In genomic region chr10:85959239-85959638, GRCh38 we compare ENCODE assay signal across 19 cellular contexts.
DNase-seq lines count a peak whose midpoint lies in the region; TF ChIP-seq lines count a peak whose summit lies in the region.
"Had no signal": no experiment of that assay in that cellular context is flagged by ENCODE, and none has a peak within 500 bp of the region (broad histone marks: within the 10 kb centered on the region; RNA-seq: fewer than 3 reads in every experiment).

No MANE protein-coding gene starts in this region.

- H2BK120ac ChIP-seq in H9 (ENCODE audit: low read depth, low read length, poor library complexity, severe bottlenecking) = no peak overlapping the region

- no peak overlapping the region for H3K23ac ChIP-seq in H9 (ENCODE audit: insufficient read length, low read depth, low read length)

- H3K4me3 ChIP-seq in HEK293 (ENCODE audit: low read depth, low read length) (no peak overlapping the region), esophagus muscularis mucosa (no peak overlapping the region)
- H3K4me3 ChIP-seq: BLaER1 had no signal

- DNase-seq in H9 (no peak), esophagus muscularis mucosa (ENCODE audit: extremely low spot score) (peak; percentile 90), COR-L47 (lab: John Stamatoyannopoulos, UW) (no peak), endothelial cell (ENCODE audit: low spot score) (no peak)
- no peak for DNase-seq in activated T-cell treated with anti-CD3 and anti-CD28 coated beads, Interleukin-2, amount 50 U/mL, for 24 hours
- DNase-seq: 8988T; ACHN; BE2C; C1 segment of cervical spinal cord; Caco-2; Calu3; CD4-positive, alpha-beta memory T cell; CD4-positive, CD25-positive, alpha-beta regulatory T cell; CD8-positive, alpha-beta memory T cell; DMS79 treated with DMSO at 0.1 percent for 48 hours; GF-D8 had no signal

- CTCF ChIA-PET in HEK293 (lab: Yijun Ruan, JAX) = no interaction called here

- no peak overlapping the region for H4K91ac ChIP-seq in H9 (ENCODE audit: insufficient read length, low read depth, low read length)

- intact Hi-C loops in esophagus muscularis mucosa (cut with DNase I) = no loop called here

- no peak overlapping the region for H2AFZ ChIP-seq in H9 (ENCODE audit: low read length)

- no peaks in the 10 kb centered on the region for H3K9me3 ChIP-seq in H9 (ENCODE audit: control insufficient read depth, low read depth, low read length)
- H3K9me3 ChIP-seq in HEK293 (ENCODE audit: control insufficient read depth, insufficient read depth, low read depth, low read length) = no peaks in the 10 kb centered on the region
- H3K9me3 ChIP-seq in esophagus muscularis mucosa = peaks cover 0 to 9% (median 4%) of the 10 kb centered on the region in 4 donors
- H3K9me3 ChIP-seq: BE2C, Caco-2 had no signal

- H3K4me1 ChIP-seq in H9 (ENCODE audit: insufficient read depth, low read length) = no peaks in the 10 kb centered on the region
- H3K4me1 ChIP-seq in HEK293 (ENCODE audit: control insufficient read depth, insufficient read depth, low read length) = no peaks in the 10 kb centered on the region
- H3K4me1 ChIP-seq in esophagus muscularis mucosa = no peaks in the 10 kb centered on the region
- H3K4me1 ChIP-seq: BE2C, BLaER1, Caco-2 had no signal

- H3K79me1 ChIP-seq in H9 (ENCODE audit: insufficient read depth, low read depth, low read length, poor library complexity, severe bottlenecking) = no peaks in the 10 kb centered on the region

- H3K4me3 Mint-ChIP-seq in H9 (no peak overlapping the region), endothelial cell (ENCODE audit: unreplicated experiment) (no peak overlapping the region)
- H3K4me3 Mint-ChIP-seq in activated T-cell treated with anti-CD3 and anti-CD28 coated beads, Interleukin-2, amount 50 U/mL, for 24 hours = no peak overlapping the region
- H3K4me3 Mint-ChIP-seq: CD14-positive monocyte; CD4-positive, alpha-beta memory T cell; CD4-positive, CD25-positive, alpha-beta regulatory T cell; CD8-positive, alpha-beta memory T cell had no signal

- peaks cover 10% of the 10 kb centered on the region for H3K27me3 Mint-ChIP-seq in H9 (ENCODE audit: low read depth)
- peaks cover 37% of the 10 kb centered on the region for H3K27me3 Mint-ChIP-seq in activated T-cell treated with anti-CD3 and anti-CD28 coated beads, Interleukin-2, amount 50 U/mL, for 24 hours
- H3K27me3 Mint-ChIP-seq in endothelial cell (ENCODE audit: unreplicated experiment) = peaks cover 5% of the 10 kb centered on the region

- H3K56ac ChIP-seq in H9 (ENCODE audit: insufficient read length, low read depth, low read length) = no peak overlapping the region

- H3K36me3 Mint-ChIP-seq in H9 (ENCODE audit: insufficient read depth in 1 of 3, low read depth in 3 of 3) (peaks cover 0 to 3% (median 0%) of the 10 kb centered on the region in 3 experiments; a peak in 2 of 7 replicates), endothelial cell (ENCODE audit: low read depth, unreplicated experiment) (peaks cover 18% of the 10 kb centered on the region)
- H3K36me3 Mint-ChIP-seq in activated T-cell treated with anti-CD3 and anti-CD28 coated beads, Interleukin-2, amount 50 U/mL, for 24 hours (ENCODE audit: low read depth) = no peaks in the 10 kb centered on the region
- H3K36me3 Mint-ChIP-seq: CD14-positive monocyte; CD4-positive, alpha-beta memory T cell; CD8-positive, alpha-beta memory T cell had no signal

- H3K27ac Mint-ChIP-seq in H9 (0 out of 7 replicates have a peak overlapping the region, but pooled peaks of 1 of the 3 experiments have one; percentile 36), endothelial cell (ENCODE audit: unreplicated experiment) (no peak overlapping the region)
- H3K27ac Mint-ChIP-seq in activated T-cell treated with anti-CD3 and anti-CD28 coated beads, Interleukin-2, amount 50 U/mL, for 24 hours = no peak overlapping the region
- H3K27ac Mint-ChIP-seq: CD14-positive monocyte; CD4-positive, alpha-beta memory T cell; CD4-positive, CD25-positive, alpha-beta regulatory T cell; CD8-positive, alpha-beta memory T cell had no signal

- H4K8ac ChIP-seq in H9 (replicated peaks; ENCODE audit: insufficient read length, low read depth, low read length) = no peak overlapping the region

- H3K27me3 ChIP-seq in H9 (ENCODE audit: insufficient read depth, low read length) = no peaks in the 10 kb centered on the region
- H3K27me3 ChIP-seq in esophagus muscularis mucosa = no peaks in the 10 kb centered on the region
- H3K27me3 ChIP-seq: BE2C, BLaER1 had no signal

- no peaks in the 10 kb centered on the region for H4K20me1 ChIP-seq in H9 (ENCODE audit: control insufficient read depth, insufficient read depth, insufficient read length)
- H4K20me1 ChIP-seq: BLaER1 had no signal

- H3K9ac ChIP-seq in H9 (ENCODE audit: extremely low read depth, insufficient read length, low read length) = no peak overlapping the region
- H3K9ac ChIP-seq: BLaER1 had no signal

- WGBS in H9 (ENCODE audit: extremely low coverage, insufficient read length, low lambda C conversion rate) = no CpG with 5 or more reads among the region's 3 CpGs
- 62% methylated on average over 3 of the region's 3 CpGs for WGBS in esophagus muscularis mucosa

- H3T11ph ChIP-seq in H9 (ENCODE audit: low read length) = no peak overlapping the region

- H3K36me3 ChIP-seq in HEK293 (ENCODE audit: control insufficient read depth in 2 of 2, insufficient read depth in 1 of 2, low read length in 2 of 2) (no peaks in the 10 kb centered on the region), esophagus muscularis mucosa (no peaks in the 10 kb centered on the region)
- H3K36me3 ChIP-seq: BE2C, BLaER1 had no signal

- H3K4me1 Mint-ChIP-seq in H9 = no peaks in the 10 kb centered on the region
- H3K4me1 Mint-ChIP-seq in activated T-cell treated with anti-CD3 and anti-CD28 coated beads, Interleukin-2, amount 50 U/mL, for 24 hours (ENCODE audit: low read depth) = no peaks in the 10 kb centered on the region
- no peaks in the 10 kb centered on the region for H3K4me1 Mint-ChIP-seq in endothelial cell (ENCODE audit: unreplicated experiment)
- H3K4me1 Mint-ChIP-seq: CD14-positive monocyte; CD4-positive, alpha-beta memory T cell; CD4-positive, CD25-positive, alpha-beta regulatory T cell; CD8-positive, alpha-beta memory T cell had no signal

- no peak overlapping the region for H3K18ac ChIP-seq in H9 (ENCODE audit: insufficient read length, low read depth, low read length)

- TF ChIP-seq POLR2A in esophagus muscularis mucosa (IDR thresholded peaks at IDR 0.05; ENCODE audit: low read depth) = no peak

- no peak overlapping the region for H4K5ac ChIP-seq in H9 (ENCODE audit: insufficient read length, low read depth, low read length)

- no peak overlapping the region for H2BK5ac ChIP-seq in H9 (ENCODE audit: insufficient read length, low read length)

- no peak overlapping the region for H3K4me2 ChIP-seq in H9 (ENCODE audit: insufficient read depth, insufficient read length, low read length)
- H3K4me2 ChIP-seq: BLaER1 had no signal

- no peak overlapping the region for H2BK12ac ChIP-seq in H9 (ENCODE audit: insufficient read length, low read depth, low read length)

- no peak for TF ChIP-seq EP300 in esophagus muscularis mucosa (IDR thresholded peaks at IDR 0.05)

- POLR2A ChIA-PET in HEK293 (lab: Yijun Ruan, JAX) = no interaction called here

- H3K4ac ChIP-seq in H9 (ENCODE audit: low read depth, low read length) = no peak overlapping the region

- H2BK15ac ChIP-seq in H9 (ENCODE audit: low read depth, low read length) = no peak overlapping the region

- H3K9me3 Mint-ChIP-seq in H9 = peaks cover 9 to 14% of the 10 kb centered on the region in 2 experiments
- H3K9me3 Mint-ChIP-seq in activated T-cell treated with anti-CD3 and anti-CD28 coated beads, Interleukin-2, amount 50 U/mL, for 24 hours = peaks cover 13% of the 10 kb centered on the region
- peaks cover 5% of the 10 kb centered on the region for H3K9me3 Mint-ChIP-seq in endothelial cell (ENCODE audit: unreplicated experiment)

- H2BK20ac ChIP-seq in H9 (ENCODE audit: low read depth, low read length, poor library complexity, severe bottlenecking) = no peak overlapping the region

- no peak overlapping the region for H3K27ac ChIP-seq in H9 (ENCODE audit: insufficient read length, low read depth, low read length)
- H3K27ac ChIP-seq in HEK293 (ENCODE audit: extremely low read depth, low read depth, low read length) = no peak overlapping the region
- no peak overlapping the region for H3K27ac ChIP-seq in esophagus muscularis mucosa (replicated peaks in 1 of 4)
- H3K27ac ChIP-seq: BLaER1 had no signal

- H3K23me2 ChIP-seq in H9 (ENCODE audit: insufficient read length, low read depth, low read length, poor library complexity, severe bottlenecking) = no peaks in the 10 kb centered on the region

- no peaks in the 10 kb centered on the region for H3K79me2 ChIP-seq in H9 (ENCODE audit: insufficient read depth, low read length)

- TF ChIP-seq CTCF in H9 (conservative IDR thresholded peaks at IDR 0.05) = no peak
- no peak for TF ChIP-seq CTCF in HEK293 (tag by site-specific recombination; IDR thresholded peaks at IDR 0.05)
- TF ChIP-seq CTCF in esophagus muscularis mucosa (IDR thresholded peaks at IDR 0.05) = no peak
- TF ChIP-seq CTCF in endothelial cell (IDR thresholded peaks at IDR 0.05; ENCODE audit: unreplicated experiment) = no peak

- H3K14ac ChIP-seq in H9 (ENCODE audit: insufficient read depth, low read length) = peak overlapping the region; percentile 65; the same call in 1 of the 2 replicates

- H2AK5ac ChIP-seq in H9 (ENCODE audit: insufficient read length, low read length) = no peak overlapping the region

TF ChIP-seq in HEK293, 187 proteins besides CTCF, POLR2A, EP300 and RAD21:
- TF ChIP-seq SCRT2 (tag by site-specific recombination; IDR thresholded peaks at IDR 0.05) = peak; percentile 48; the same call in 1 of the 2 replicates
- no peak for TF ChIP-seq ATF2 (tag by site-specific recombination; IDR thresholded peaks at IDR 0.05; ENCODE audit: low read depth)
- TF ChIP-seq SP2 (tag by site-specific recombination; IDR thresholded peaks at IDR 0.05) = no peak
- TF ChIP-seq BCL11A (tag by site-specific recombination; IDR thresholded peaks at IDR 0.05; ENCODE audit: low read depth) = no peak
